ENCODE assay signal across 8 cellular contexts in the genomic region with DNA sequence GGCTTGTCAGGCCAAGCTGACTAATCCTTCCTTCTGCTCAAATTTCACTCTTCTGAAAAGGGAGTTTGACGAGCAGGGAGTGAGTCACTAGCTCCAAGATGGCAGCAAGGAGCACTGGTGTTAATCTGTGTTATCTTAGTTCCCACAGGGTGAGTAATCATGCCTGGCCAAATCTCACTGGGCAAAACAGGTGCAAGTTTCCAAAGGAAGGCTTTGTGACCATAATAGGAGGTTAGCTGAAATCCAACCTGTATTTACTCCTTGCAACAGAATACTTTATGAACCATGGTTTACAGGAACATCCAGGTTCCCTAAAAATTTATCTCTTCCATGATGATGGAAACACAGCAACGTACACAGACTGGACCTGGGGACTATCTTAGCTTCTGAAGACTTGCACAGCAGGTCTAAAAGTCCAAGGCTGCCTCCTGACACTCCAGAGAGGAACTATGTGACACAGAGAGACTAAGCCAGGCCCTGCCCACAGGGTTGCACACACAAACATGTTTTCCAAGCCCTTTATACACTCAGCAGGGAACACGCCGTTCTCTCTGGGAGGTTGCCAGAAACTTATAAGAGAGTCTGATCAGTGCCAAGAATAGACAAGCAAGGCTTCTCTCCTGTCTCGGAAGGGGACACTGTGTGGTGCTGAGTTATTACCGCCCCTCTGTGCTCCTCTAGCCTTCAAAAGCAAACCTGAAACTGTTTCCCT. TPM values are rescaled to one million over a fixed set of nuclear protein-coding genes. Genes with fewer than 3 reads are reported as not detected.
DNase-seq lines count a peak whose midpoint lies in the region; ATAC-seq and TF ChIP-seq lines count a peak whose summit lies in the region.

No MANE protein-coding gene starts in this region.

- intact Hi-C loops in upper lobe of right lung (cut with DNase I), result no loop called here

- DNase-seq in DMS53 (lab: John Stamatoyannopoulos, UW) (peak; percentile 71), NCI-H2171 treated with DMSO at 0.1 percent for 48 hours (lab: John Stamatoyannopoulos, UW) (peak; percentile 41), lung microvascular endothelial cell (ENCODE audit: low read depth in 2 of 2) (peak; percentile 41 to 93), upper lobe of right lung (peak; percentile 79), UCSD-AML1 (lab: John Stamatoyannopoulos, UW; ENCODE audit: unreplicated experiment) (no peak)

- H3K4me3 ChIP-seq in duodenal mucosa (ENCODE audit: low read depth in 1 of 2, low read length in 2 of 2) (peak overlapping the region; percentile 40 to 42), upper lobe of right lung (no peak overlapping the region)

- H3K27ac ChIP-seq in duodenal mucosa (ENCODE audit: low read depth, low read length), result peak overlapping the region; percentile 82
- H3K27ac ChIP-seq in upper lobe of right lung, result peak overlapping the region; percentile 90

- H3K36me3 ChIP-seq in duodenal mucosa (ENCODE audit: control insufficient read depth in 1 of 2, insufficient read depth in 2 of 2, low read length in 2 of 2) (no peaks in the 10 kb centered on the region), upper lobe of right lung (no peaks in the 10 kb centered on the region)

- H3K4me1 ChIP-seq in duodenal mucosa (ENCODE audit: control insufficient read depth in 1 of 2, insufficient read depth in 2 of 2, low read length in 2 of 2) (peaks cover 26 to 61% of the 10 kb centered on the region in 2 donors), upper lobe of right lung (peaks cover 58% of the 10 kb centered on the region)

- ATAC-seq in upper lobe of right lung (peak; percentile 98), GM21576 (IDR thresholded peaks at IDR 0.05; ENCODE audit: unreplicated experiment) (no peak), HG03039 (IDR thresholded peaks at IDR 0.05; ENCODE audit: unreplicated experiment) (no peak)

- H3K9me3 ChIP-seq in duodenal mucosa (ENCODE audit: control insufficient read depth in 1 of 2, low read length in 2 of 2) (no peaks in the 10 kb centered on the region), upper lobe of right lung (no peaks in the 10 kb centered on the region)

- TF ChIP-seq CTCF in upper lobe of right lung (IDR thresholded peaks at IDR 0.05), result no peak

- peak overlapping the region; percentile 44 to 73 for H3K9ac ChIP-seq in duodenal mucosa (ENCODE audit: low read depth in 1 of 2, low read length in 2 of 2)

- H3K27me3 ChIP-seq in duodenal mucosa (ENCODE audit: control insufficient read depth in 1 of 2, insufficient read depth in 2 of 2, low read length in 2 of 2), result no peaks in the 10 kb centered on the region
- H3K27me3 ChIP-seq in upper lobe of right lung, result no peaks in the 10 kb centered on the region

RNA-seq across cellular contexts. Expression of gene PDK4, which starts 46.3 kb away (rescaled TPM):
- 23.1 and 171 TPM in 2 replicates for total RNA-seq in lung microvascular endothelial cell
- total RNA-seq in upper lobe of right lung, result 156 TPM
